In genomic region chr7:139525239-139525638, GRCh38 we compare ENCODE assay signal across 23 cellular contexts. TPM values are rescaled to one million over a fixed set of nuclear protein-coding genes. Genes with fewer than 3 reads are reported as not detected.
DNase-seq lines count a peak whose midpoint lies in the region; ATAC-seq, FAIRE-seq and TF ChIP-seq lines count a peak whose summit lies in the region.
"Had no signal": no experiment of that assay in that cellular context is flagged by ENCODE, and none has a peak within 500 bp of the region (broad histone marks: within the 10 kb centered on the region; RNA-seq: fewer than 3 reads in every experiment).

No MANE protein-coding gene starts in this region.

- FAIRE-seq in K562 (lab: Jason Lieb, UNC) = no peak
- FAIRE-seq: A549, D721Med, GM12892, GM19239 had no signal

- H3K4ac ChIP-seq in IMR-90 (ENCODE audit: low read depth, low read length) = no peak overlapping the region

- H3K79me1 ChIP-seq in IMR-90 (ENCODE audit: low read depth in 1 of 2, low read length in 2 of 2) = no peaks in the 10 kb centered on the region

- H3K9ac ChIP-seq in IMR-90 (ENCODE audit: low read depth, low read length) = no peak overlapping the region
- H3K9ac ChIP-seq in K562 (ENCODE audit: insufficient read depth in 1 of 2, low read depth in 2 of 2, low read length in 2 of 2) = no peak overlapping the region

- H3K4me1 Mint-ChIP-seq in nephron = peaks cover 4% of the 10 kb centered on the region
- H3K4me1 Mint-ChIP-seq in activated CD8-positive, alpha-beta T cell treated with anti-CD3 and anti-CD28 coated beads for 36 hours (ENCODE audit: low read depth) = peaks cover 5% of the 10 kb centered on the region

- CTCF ChIA-PET in IMR-90 (lab: Yijun Ruan, JAX) = no interaction called here
- CTCF ChIA-PET in K562 (lab: Yijun Ruan, JAX; ENCODE audit: low intra/inter-chr PET ratio) = no interaction called here
- CTCF ChIA-PET in activated CD8-positive, alpha-beta T cell treated with anti-CD3 and anti-CD28 coated beads for 36 hours (lab: Charles Lee) = no interaction called here

- no peak for TF ChIP-seq CTCF in IMR-90 (conservative IDR thresholded peaks at IDR 0.05; ENCODE audit: low read depth, low read length)
- no peak for TF ChIP-seq CTCF in K562 (IDR thresholded peaks at IDR 0.05 in 2 of 3, conservative IDR thresholded peaks at IDR 0.05 in 1 of 3; ENCODE audit: insufficient read depth in 2 of 3, low read depth in 1 of 3, low read length in 3 of 3)
- TF ChIP-seq CTCF in nephron (IDR thresholded peaks at IDR 0.05; ENCODE audit: unreplicated experiment in 3 of 3) = no peak
- no peak for TF ChIP-seq CTCF in testis (IDR thresholded peaks at IDR 0.05)
- no peak for TF ChIP-seq CTCF in activated CD8-positive, alpha-beta T cell treated with anti-CD3 and anti-CD28 coated beads for 36 hours (IDR thresholded peaks at IDR 0.05)

- no peak overlapping the region for H4K5ac ChIP-seq in IMR-90 (ENCODE audit: low read depth, low read length)

- H2BK20ac ChIP-seq in IMR-90 (ENCODE audit: low read depth, low read length) = no peak overlapping the region

- in situ Hi-C loops in IMR-90 (cut with MboI; ENCODE audit: low sequenced_read_pairs) (no loop called here), K562 (cut with MboI) (no loop called here)

- TF ChIP-seq RAD21 in IMR-90 (IDR thresholded peaks at IDR 0.05; ENCODE audit: low read length) (no peak), K562 (CRISPR knock-in tag; conservative IDR thresholded peaks at IDR 0.05 in 1 of 2, IDR thresholded peaks at IDR 0.05 in 1 of 2) (no peak)

- peaks cover 4% of the 10 kb centered on the region for H3K9me1 ChIP-seq in IMR-90 (ENCODE audit: insufficient read depth, low read length)
- no peaks in the 10 kb centered on the region for H3K9me1 ChIP-seq in K562 (ENCODE audit: control insufficient read depth, insufficient read depth, low read length)

- H3K36me3 Mint-ChIP-seq in nephron (ENCODE audit: low read depth) = no peaks in the 10 kb centered on the region
- no peaks in the 10 kb centered on the region for H3K36me3 Mint-ChIP-seq in activated CD8-positive, alpha-beta T cell treated with anti-CD3 and anti-CD28 coated beads for 36 hours (ENCODE audit: low read depth)
- H3K36me3 Mint-ChIP-seq: CD8-positive, alpha-beta T cell had no signal

- peak overlapping the region; percentile 37 to 60 (median 49) for H3K4me3 Mint-ChIP-seq in nephron
- no peak overlapping the region for H3K4me3 Mint-ChIP-seq in activated CD8-positive, alpha-beta T cell treated with anti-CD3 and anti-CD28 coated beads for 36 hours
- H3K4me3 Mint-ChIP-seq: CD8-positive, alpha-beta T cell had no signal

- TF ChIP-seq POLR2A in IMR-90 (IDR thresholded peaks at IDR 0.05; ENCODE audit: low read depth, low read length) = no peak
- no peak for TF ChIP-seq POLR2A in K562 (conservative IDR thresholded peaks at IDR 0.05)
- no peak for TF ChIP-seq POLR2A in testis (IDR thresholded peaks at IDR 0.05)

- H2AFZ ChIP-seq in IMR-90 (replicated peaks; ENCODE audit: low read length, poor library complexity) (no peak overlapping the region), K562 (ENCODE audit: low read depth, low read length) (no peak overlapping the region)

- no peak overlapping the region for H3K14ac ChIP-seq in IMR-90 (replicated peaks; ENCODE audit: low read depth, low read length)

- H3K36me3 ChIP-seq in IMR-90 (ENCODE audit: control insufficient read depth, insufficient read depth, low read length) (no peaks in the 10 kb centered on the region), K562 (ENCODE audit: control insufficient read depth, insufficient read depth, low read length) (no peaks in the 10 kb centered on the region), testis (ENCODE audit: low read depth, missing control alignments) (no peaks in the 10 kb centered on the region)

- H4K91ac ChIP-seq in IMR-90 (ENCODE audit: insufficient read depth, low read depth, low read length) = no peak overlapping the region

- peaks cover 68% of the 10 kb centered on the region for H3K27me3 Mint-ChIP-seq in nephron (ENCODE audit: low read depth)
- peaks cover 34% of the 10 kb centered on the region for H3K27me3 Mint-ChIP-seq in activated CD8-positive, alpha-beta T cell treated with anti-CD3 and anti-CD28 coated beads for 36 hours

- no peak overlapping the region for H3K27ac Mint-ChIP-seq in nephron
- no peak overlapping the region for H3K27ac Mint-ChIP-seq in activated CD8-positive, alpha-beta T cell treated with anti-CD3 and anti-CD28 coated beads for 36 hours
- H3K27ac Mint-ChIP-seq: CD14-positive monocyte; CD8-positive, alpha-beta T cell; IgD-negative memory B cell had no signal

- H2AK5ac ChIP-seq in IMR-90 (ENCODE audit: low read depth, low read length) = no peak overlapping the region

- H3K4me3 ChIP-seq in IMR-90 (ENCODE audit: insufficient read depth, low read depth, low read length) (no peak overlapping the region), K562 (no peak overlapping the region), testis (no peak overlapping the region)
- H3K4me3 ChIP-seq: A549 had no signal

- H3K18ac ChIP-seq in IMR-90 (ENCODE audit: low read depth, low read length) = no peak overlapping the region

- H3K56ac ChIP-seq in IMR-90 (ENCODE audit: extremely low read depth, insufficient read depth, low read length) = no peak overlapping the region

- H3K23ac ChIP-seq in IMR-90 (ENCODE audit: low read depth, low read length) = no peak overlapping the region

- H3K27me3 ChIP-seq in IMR-90 (ENCODE audit: control insufficient read depth, insufficient read depth, low read length) (peaks cover 37% of the 10 kb centered on the region), K562 (ENCODE audit: control insufficient read depth in 2 of 2, insufficient read depth in 2 of 2, low read length in 2 of 2) (peaks cover 44 to 68% of the 10 kb centered on the region in 2 experiments), testis (no peaks in the 10 kb centered on the region)

- no peak for DNase-seq in IMR-90
- DNase-seq in K562 (ENCODE audit: extremely low read depth in 1 of 4, low spot score in 3 of 4) = no peak
- no peak for DNase-seq in sciatic nerve (ENCODE audit: low spot score)
- DNase-seq in testis = no peak
- DNase-seq in NCI-H345 treated with DMSO at 0.1 percent for 48 hours (lab: John Stamatoyannopoulos, UW; ENCODE audit: unreplicated experiment) = no peak
- DNase-seq in activated CD8-positive, alpha-beta T cell treated with anti-CD3 and anti-CD28 coated beads for 36 hours = no peak
- DNase-seq: CD8-positive, alpha-beta T cell; COR-L47; DMS153; DMS79 treated with DMSO at 0.1 percent for 48 hours; EL; GDM1; GOT3 had no signal

- H3K9me3 ChIP-seq in IMR-90 (ENCODE audit: control insufficient read depth, insufficient read depth, low read length) = peaks cover 4% of the 10 kb centered on the region
- no peaks in the 10 kb centered on the region; the same call in 1 of the 2 replicates for H3K9me3 ChIP-seq in K562 (replicated peaks; ENCODE audit: control insufficient read depth, insufficient read depth, low read depth, low read length)
- H3K9me3 ChIP-seq in testis = no peaks in the 10 kb centered on the region
- H3K9me3 ChIP-seq: A549 had no signal

- peaks cover 6% of the 10 kb centered on the region; the same call in 1 of the 2 replicates for H3K4me1 ChIP-seq in IMR-90 (ENCODE audit: control insufficient read depth, insufficient read depth, low read length)
- H3K4me1 ChIP-seq in K562 (replicated peaks in 1 of 2; ENCODE audit: control insufficient read depth in 2 of 2, insufficient read depth in 2 of 2, low read length in 2 of 2) = peaks cover 0 to 15% of the 10 kb centered on the region in 2 experiments; a peak in 2 of 5 replicates
- H3K4me1 ChIP-seq in testis = no peaks in the 10 kb centered on the region
- H3K4me1 ChIP-seq: A549 had no signal

- no peak for ATAC-seq in IMR-90 (ENCODE audit: low read depth)
- no peak; the same call in 2 of the 3 replicates for ATAC-seq in K562
- peak; percentile 39 for ATAC-seq in sciatic nerve
- ATAC-seq in activated CD8-positive, alpha-beta T cell treated with anti-CD3 and anti-CD28 coated beads for 36 hours = no peak
- ATAC-seq: CD8-positive, alpha-beta T cell; HCT116 had no signal

- no peak overlapping the region for H3K27ac ChIP-seq in IMR-90 (ENCODE audit: insufficient read depth, low read length)
- no peak overlapping the region for H3K27ac ChIP-seq in K562 (ENCODE audit: extremely low read depth, low read depth, low read length)
- H3K27ac ChIP-seq in testis = no peak overlapping the region
- H3K27ac ChIP-seq: A549 had no signal

- POLR2A ChIA-PET in IMR-90 (lab: Charles Lee; ENCODE audit: unreplicated experiment) = interaction anchor here (0.5 kb wide), 1 partner anchor 88 kb away, joined by 6 read pairs; no protein-coding TSS in a partner anchor
- POLR2A ChIA-PET in K562 (lab: Yijun Ruan, JAX) = interaction anchor here (0.9 kb wide), 1 partner anchor 16 kb away, joined by 3 read pairs; no protein-coding TSS in a partner anchor
- POLR2A ChIA-PET in activated CD8-positive, alpha-beta T cell treated with anti-CD3 and anti-CD28 coated beads for 36 hours (lab: Charles Lee) = no interaction called here

- no peak overlapping the region for H2BK120ac ChIP-seq in IMR-90 (ENCODE audit: low read depth, low read length)

- no peak overlapping the region for H4K8ac ChIP-seq in IMR-90 (ENCODE audit: low read depth in 2 of 2, low read length in 2 of 2)

- intact Hi-C loops in IMR-90 (cut with micrococcal nuclease) (no loop called here), K562 (cut with micrococcal nuclease) (no loop called here), sciatic nerve (cut with DNase I) (no loop called here), testis (cut with DNase I; ENCODE audit: low total_unique reads) (no loop called here)
- intact Hi-C loops in activated CD8-positive, alpha-beta T cell treated with anti-CD3 and anti-CD28 coated beads for 36 hours (cut with micrococcal nuclease) = no loop called here

- peaks cover 4% of the 10 kb centered on the region; the same call in 1 of the 2 replicates for H4K20me1 ChIP-seq in IMR-90 (ENCODE audit: insufficient read depth, low read length)
- peaks cover 5% of the 10 kb centered on the region; the same call in 1 of the 2 replicates for H4K20me1 ChIP-seq in K562 (replicated peaks; ENCODE audit: control insufficient read depth, insufficient read depth, low read length)

- H3K9me3 Mint-ChIP-seq in nephron = peaks cover 5% of the 10 kb centered on the region
- no peaks in the 10 kb centered on the region for H3K9me3 Mint-ChIP-seq in activated CD8-positive, alpha-beta T cell treated with anti-CD3 and anti-CD28 coated beads for 36 hours
- H3K9me3 Mint-ChIP-seq: CD8-positive, alpha-beta T cell had no signal

- no peak overlapping the region for H3K4me2 ChIP-seq in IMR-90 (ENCODE audit: low read depth, low read length)
- no peak overlapping the region for H3K4me2 ChIP-seq in K562 (ENCODE audit: insufficient read depth, low read length)
- H3K4me2 ChIP-seq: A549 had no signal

- dilution Hi-C loops in IMR-90 (cut with HindIII; ENCODE audit: low sequenced_read_pairs, unreplicated experiment) = no loop called here

- WGBS in IMR-90 (ENCODE audit: extremely low coverage in 2 of 2, insufficient read length in 1 of 2), 2 experiments = 100% methylated on average over 4 of the region's 10 CpGs; no CpG with 5 or more reads in 1 of the 2 experiments
- WGBS in K562 (ENCODE audit: insufficient coverage, low coverage, missing lambda C conversion rate) = 2% methylated on average over 10 of the region's 10 CpGs
- WGBS in testis, 2 donors = 87 to 93% methylated on average over 10 of the region's 10 CpGs

- H3K79me2 ChIP-seq in K562 (ENCODE audit: control insufficient read depth, insufficient read depth, low read length) = no peaks in the 10 kb centered on the region

- no peak for TF ChIP-seq EP300 in K562 (IDR thresholded peaks at IDR 0.05; ENCODE audit: low read length)

- H2AK9ac ChIP-seq in IMR-90 (replicated peaks; ENCODE audit: low read depth, low read length, poor library complexity) = no peak overlapping the region

- no peak overlapping the region for H2BK15ac ChIP-seq in IMR-90 (ENCODE audit: low read depth, low read length)

- no peak overlapping the region for H2BK5ac ChIP-seq in IMR-90 (ENCODE audit: low read depth, low read length, poor library complexity, severe bottlenecking)

- BruUV-seq in IMR-90 (replicated peaks; lab: Mats Ljungman, UMichigan) = no TSS peak
- no TSS peak for BruUV-seq in K562 (replicated peaks; lab: Mats Ljungman, UMichigan)

RNA-seq across cellular contexts. Expression of gene CLEC2L, which starts 1.8 kb away (rescaled TPM):
- total RNA-seq in IMR-90 (2012; rRNA removed) = not detected in 2 replicates
- polyA plus RNA-seq in IMR-90 (2012; rRNA removed) = not detected in 2 replicates
- not detected in 2 replicates for polyA plus RNA-seq in IMR-90 (2012; cell fraction: cytosol; rRNA removed)
- 0.03 and 0.07 TPM in 2 replicates for polyA plus RNA-seq in IMR-90 (2012; cell fraction: nucleus; rRNA removed; ENCODE audit: low replicate concordance)
- 0.32 and 1.4 TPM in 2 replicates for total RNA-seq in K562 (2011; cell fraction: chromatin; rRNA removed; ENCODE audit: low replicate concordance)
- 2.3 and 3.4 TPM in 2 replicates for total RNA-seq in K562 (2011; cell fraction: nucleolus; rRNA removed)
- total RNA-seq in K562 (2011; cell fraction: nucleoplasm; rRNA removed) = 0.92 and 1.5 TPM in 2 replicates
- total RNA-seq in K562 (2014; rRNA removed) = 1.6 and 4.1 TPM in 2 replicates
- total RNA-seq in K562 (2014; rRNA removed; fragmentation: Illumina TruSeq; extraction: Trizol) = 0.73 and 0.87 TPM in 2 replicates
- total RNA-seq in K562 (2015; rRNA removed; fragmentation: Illumina TruSeq; extraction: Trizol) = 1.5 and 1.8 TPM in 2 replicates
- total RNA-seq in K562 (2021) = 5.4 and 5.5 TPM in 2 replicates
- polyA plus RNA-seq in K562 (2011; rRNA removed) = 0.84 and 26.0 TPM in 2 replicates
- polyA plus RNA-seq in K562 (2011; cell fraction: cytosol; rRNA removed) = 4.2 and 37.0 TPM in 2 replicates
- polyA plus RNA-seq in K562 (2011; cell fraction: nucleus; rRNA removed) = 2.4 and 31.5 TPM in 2 replicates
- 4.2 and 5.7 TPM in 2 replicates for polyA plus RNA-seq in K562 (2012)
- 1.9 and 2.9 TPM in 2 replicates for polyA plus RNA-seq in K562 (2014; fragmentation: Illumina TruSeq; extraction: Trizol)
- polyA plus RNA-seq in K562 (2014; fragmentation: Nextera tagmentation; extraction: Ambion mirVana) = 1 to 10 TPM in 1 of 2 experiments, under 1 TPM in 1; 0.94 to 2.1 TPM
- 5.3 and 7.1 TPM in 2 replicates for polyA plus RNA-seq in K562 (2014; rRNA removed)
- polyA minus RNA-seq in K562 (2011; rRNA and poly(A)+ RNA removed) = 2.2 TPM in 1 of 2 replicates, not detected in the other
- 2.9 TPM in 1 of 2 replicates, not detected in the other for polyA minus RNA-seq in K562 (2011; cell fraction: cytosol; rRNA and poly(A)+ RNA removed)
- 0.67 and 9.7 TPM in 2 replicates for polyA minus RNA-seq in K562 (2011; cell fraction: nucleus; rRNA and poly(A)+ RNA removed)
- not detected for total RNA-seq in sciatic nerve
- total RNA-seq in testis = under 1 TPM; 0.79 to 0.81 TPM
- 1.6 TPM for polyA plus RNA-seq in testis (ENCODE audit: insufficient read depth, low read depth, low replicate concordance)
- not detected for total RNA-seq in activated CD8-positive, alpha-beta T cell treated with anti-CD3 and anti-CD28 coated beads for 36 hours
- total RNA-seq: CD8-positive, alpha-beta T cell had no signal
- polyA plus RNA-seq: AG04450, BJ, CD14-positive monocyte, IgD-negative memory B cell had no signal

RNA-seq across cellular contexts. Expression of gene KLRG2, which starts 41.8 kb away (rescaled TPM):
- total RNA-seq in IMR-90 (2012; rRNA removed) (under 0.01 TPM in 1 of 2 replicates, not detected in the other), K562 (2014; rRNA removed) (not detected in 2 replicates), K562 (2014; rRNA removed; fragmentation: Illumina TruSeq; extraction: Trizol) (not detected in 2 replicates), K562 (2015; rRNA removed; fragmentation: Illumina TruSeq; extraction: Trizol) (not detected in 2 replicates), K562 (2021) (not detected in 2 replicates), sciatic nerve (9.0 TPM), testis (1 to 10 TPM; 1.2 TPM)
- polyA plus RNA-seq in IMR-90 (2012; rRNA removed) (0.03 and 0.04 TPM in 2 replicates), K562 (2011; rRNA removed) (not detected in 2 replicates), K562 (2014; fragmentation: Illumina TruSeq; extraction: Trizol) (not detected in 2 replicates), K562 (2014; fragmentation: Nextera tagmentation; extraction: Ambion mirVana) (not detected), K562 (2014; rRNA removed) (not detected in 2 replicates), testis (ENCODE audit: insufficient read depth, low read depth, low replicate concordance) (0.32 TPM)
- polyA plus RNA-seq in IMR-90 (2012; cell fraction: cytosol; rRNA removed) = 0.01 and 0.03 TPM in 2 replicates
- polyA plus RNA-seq in IMR-90 (2012; cell fraction: nucleus; rRNA removed; ENCODE audit: low replicate concordance) = not detected in 2 replicates
- total RNA-seq in K562 (2011; cell fraction: chromatin; rRNA removed; ENCODE audit: low replicate concordance) = not detected in 2 replicates
- not detected in 2 replicates for total RNA-seq in K562 (2011; cell fraction: nucleolus; rRNA removed)
- not detected in 2 replicates for total RNA-seq in K562 (2011; cell fraction: nucleoplasm; rRNA removed)
- polyA plus RNA-seq in K562 (2011; cell fraction: cytosol; rRNA removed) = not detected in 2 replicates
- polyA plus RNA-seq in K562 (2011; cell fraction: nucleus; rRNA removed) = not detected in 2 replicates
- polyA plus RNA-seq in K562 (2012) = 0.04 TPM in 1 of 2 replicates, not detected in the other
- not detected in 2 replicates for polyA minus RNA-seq in K562 (2011; rRNA and poly(A)+ RNA removed)
- polyA minus RNA-seq in K562 (2011; cell fraction: cytosol; rRNA and poly(A)+ RNA removed) = not detected in 2 replicates
- polyA minus RNA-seq in K562 (2011; cell fraction: nucleus; rRNA and poly(A)+ RNA removed) = not detected in 2 replicates
- under 1 TPM; 0.50 to 0.54 TPM for total RNA-seq in activated CD8-positive, alpha-beta T cell treated with anti-CD3 and anti-CD28 coated beads for 36 hours
- total RNA-seq: CD8-positive, alpha-beta T cell had no signal
- polyA plus RNA-seq: AG04450, CD14-positive monocyte, IgD-negative memory B cell had no signal
